9 cellular contexts compared by ENCODE assay signal in genomic region chr6:3208096-3208774, GRCh38. TPM values are rescaled to one million over a fixed set of nuclear protein-coding genes. Genes with fewer than 3 reads are reported as not detected.
A peak's percentile ranks its signal among the peaks of the same experiment; 100 is the strongest.
DNase-seq lines count a peak whose midpoint lies in the region; ATAC-seq, FAIRE-seq and TF ChIP-seq lines count a peak whose summit lies in the region.
"Had no signal": no experiment of that assay in that cellular context is flagged by ENCODE, and none has a peak within 500 bp of the region (broad histone marks: within the 10 kb centered on the region; RNA-seq: fewer than 3 reads in every experiment).

No MANE protein-coding gene starts in this region.

- no peak overlapping the region for H4K8ac ChIP-seq in mesendoderm (ENCODE audit: low read depth, low read length)

- H3K79me2 ChIP-seq in K562 (ENCODE audit: control insufficient read depth, insufficient read depth, low read length) = no peaks in the 10 kb centered on the region
- H3K79me2 ChIP-seq in mesendoderm (ENCODE audit: control insufficient read depth, insufficient read depth, low read length) = no peaks in the 10 kb centered on the region

- no peak overlapping the region for H3K4ac ChIP-seq in mesendoderm (ENCODE audit: low read depth, low read length)

- H2AFZ ChIP-seq in K562 (ENCODE audit: low read depth, low read length) = peak overlapping the region; percentile 90

- no peaks in the 10 kb centered on the region for H3K79me1 ChIP-seq in mesendoderm (ENCODE audit: low read length)

- WGBS in K562 (ENCODE audit: insufficient coverage, low coverage, missing lambda C conversion rate) = 51% methylated on average over 14 of the region's 14 CpGs
- no CpG with 5 or more reads among the region's 14 CpGs for WGBS in mesendoderm (ENCODE audit: extremely low coverage, insufficient coverage, low lambda C conversion rate)

- peak overlapping the region; percentile 39 for H2BK5ac ChIP-seq in mesendoderm (ENCODE audit: low read length)

- peak overlapping the region; percentile 65 for H3K4me2 ChIP-seq in K562 (ENCODE audit: insufficient read depth, low read length)
- H3K4me2 ChIP-seq in mesendoderm (ENCODE audit: low read length) = no peak overlapping the region

- no peak for TF ChIP-seq EP300 in K562 (IDR thresholded peaks at IDR 0.05; ENCODE audit: low read length)

- peak overlapping the region; percentile 15 for H3K18ac ChIP-seq in mesendoderm (ENCODE audit: low read length)

- H3K4me3 ChIP-seq in AG09309 (ENCODE audit: control insufficient read depth, low read depth, low read length) = peak overlapping the region; percentile 14; the same call in 1 of the 2 replicates
- H3K4me3 ChIP-seq in K562 = no peak overlapping the region
- no peak overlapping the region for H3K4me3 ChIP-seq in mesendoderm (ENCODE audit: low read length)

- ATAC-seq in K562 = peak; percentile 10
- no peak for ATAC-seq in GM19395 (IDR thresholded peaks at IDR 0.05; ENCODE audit: unreplicated experiment)
- no peak for ATAC-seq in HG03457 (IDR thresholded peaks at IDR 0.05; ENCODE audit: unreplicated experiment)
- ATAC-seq in GM21737 (IDR thresholded peaks at IDR 0.05; ENCODE audit: unreplicated experiment) = no peak

- peaks cover 2% of the 10 kb centered on the region; the same call in 1 of the 2 replicates for H3K9me3 ChIP-seq in K562 (replicated peaks; ENCODE audit: control insufficient read depth, insufficient read depth, low read depth, low read length)

- DNase-seq in AG09309 (ENCODE audit: low read depth) (peak; percentile 92), HK-2 (ENCODE audit: unreplicated experiment) (peak; percentile 15), K562 (ENCODE audit: extremely low read depth in 1 of 4, low spot score in 3 of 4) (peak in 2 of 4 experiments; percentile 27 to 49), mesendoderm (peak; percentile 63), cortex of kidney (lab: John Stamatoyannopoulos, UW) (no peak)
- DNase-seq: SIG-M5 had no signal

- no peak for TF ChIP-seq RAD21 in K562 (CRISPR knock-in tag; conservative IDR thresholded peaks at IDR 0.05 in 1 of 2, IDR thresholded peaks at IDR 0.05 in 1 of 2)

- H2BK120ac ChIP-seq in mesendoderm (ENCODE audit: low read depth, low read length) = no peak overlapping the region

- no peak for TF ChIP-seq POLR2A in K562 (conservative IDR thresholded peaks at IDR 0.05)

- H3K23ac ChIP-seq in mesendoderm (ENCODE audit: low read length) = no peak overlapping the region

- peak overlapping the region; percentile 77 for H3K56ac ChIP-seq in mesendoderm (ENCODE audit: low read length)

- H2BK15ac ChIP-seq in mesendoderm (replicated peaks; ENCODE audit: low read depth) = no peak overlapping the region

- BruUV-seq in K562 (replicated peaks; lab: Mats Ljungman, UMichigan) = no TSS peak

- peak overlapping the region; percentile 39 to 78; a peak in 2 of 4 replicates for H3K9ac ChIP-seq in K562 (ENCODE audit: insufficient read depth in 1 of 2, low read depth in 2 of 2, low read length in 2 of 2)
- peak overlapping the region; percentile 36 for H3K9ac ChIP-seq in mesendoderm (ENCODE audit: low read length)

- peak overlapping the region; percentile 52 for H2AK5ac ChIP-seq in mesendoderm (ENCODE audit: low read length)

- H3K27me3 ChIP-seq in K562 (ENCODE audit: control insufficient read depth in 2 of 2, insufficient read depth in 2 of 2, low read length in 2 of 2) (no peaks in the 10 kb centered on the region), mesendoderm (ENCODE audit: insufficient read depth, low read length, poor library complexity) (no peaks in the 10 kb centered on the region)

- CTCF ChIA-PET in K562 (lab: Yijun Ruan, JAX; ENCODE audit: low intra/inter-chr PET ratio) = interaction anchor here (1.2 kb wide), 1 partner anchor 82 kb away, joined by 5 read pairs; no protein-coding TSS in a partner anchor

- intact Hi-C loops in K562 (cut with micrococcal nuclease) = loop anchor here (2.0 to 5.0 kb wide), 3 partner anchors 44 to 141 kb away; partner anchors contain the start of gene RIPK1

- H3K4me1 ChIP-seq in K562 (replicated peaks in 1 of 2; ENCODE audit: control insufficient read depth in 2 of 2, insufficient read depth in 2 of 2, low read length in 2 of 2) (peaks cover 33 to 46% of the 10 kb centered on the region in 2 experiments), mesendoderm (ENCODE audit: control insufficient read depth, low read depth, low read length) (peaks cover 13% of the 10 kb centered on the region)

- H4K20me1 ChIP-seq in K562 (replicated peaks; ENCODE audit: control insufficient read depth, insufficient read depth, low read length) = no peaks in the 10 kb centered on the region

- in situ Hi-C loops in K562 (cut with MboI) = no loop called here

- H3K9me1 ChIP-seq in K562 (ENCODE audit: control insufficient read depth, insufficient read depth, low read length) = no peaks in the 10 kb centered on the region

- POLR2A ChIA-PET in K562 (lab: Yijun Ruan, JAX) = interaction anchor here (0.6 to 4.3 kb wide), 8 partner anchors 11 to 144 kb away, joined by 3 to 21 read pairs (median 3); partner anchors contain the start of genes PSMG4 and TUBB2A

- H3K36me3 ChIP-seq in K562 (ENCODE audit: control insufficient read depth, insufficient read depth, low read length) = no peaks in the 10 kb centered on the region
- H3K36me3 ChIP-seq in mesendoderm (ENCODE audit: control insufficient read depth, insufficient read depth, low read length) = no peaks in the 10 kb centered on the region

- H3K27ac ChIP-seq in K562 (ENCODE audit: extremely low read depth, low read depth, low read length) (peak overlapping the region; percentile 75; the same call in 2 of the 3 replicates), mesendoderm (ENCODE audit: low read depth, low read length) (peak overlapping the region; percentile 75)

- no peak for FAIRE-seq in K562 (lab: Jason Lieb, UNC)

- TF ChIP-seq CTCF in AG09309 (IDR thresholded peaks at IDR 0.05; ENCODE audit: control insufficient read depth, insufficient read depth, low read depth, low read length, missing control alignments) (no peak), K562 (IDR thresholded peaks at IDR 0.05 in 2 of 3, conservative IDR thresholded peaks at IDR 0.05 in 1 of 3; ENCODE audit: insufficient read depth in 2 of 3, low read depth in 1 of 3, low read length in 3 of 3) (no peak)

- H4K5ac ChIP-seq in mesendoderm (ENCODE audit: low read length) = peak overlapping the region; percentile 42

RNA-seq across cellular contexts. Expression of gene TUBB2B, which starts 19.2 kb away (rescaled TPM):
- total RNA-seq in K562 (2011; cell fraction: chromatin; rRNA removed; ENCODE audit: low replicate concordance) = 1.7 and 4.6 TPM in 2 replicates
- total RNA-seq in K562 (2011; cell fraction: nucleolus; rRNA removed) = 5.0 and 6.5 TPM in 2 replicates
- total RNA-seq in K562 (2011; cell fraction: nucleoplasm; rRNA removed) = 3.4 and 3.9 TPM in 2 replicates
- total RNA-seq in K562 (2014; rRNA removed) (6.4 and 7.3 TPM in 2 replicates), K562 (2014; rRNA removed; fragmentation: Illumina TruSeq; extraction: Trizol) (1.6 and 2.3 TPM in 2 replicates), K562 (2015; rRNA removed; fragmentation: Illumina TruSeq; extraction: Trizol) (3.3 and 3.8 TPM in 2 replicates), K562 (2021) (5.1 and 5.8 TPM in 2 replicates)
- polyA plus RNA-seq in K562 (2011; rRNA removed) (9.7 and 14.5 TPM in 2 replicates), K562 (2014; fragmentation: Illumina TruSeq; extraction: Trizol) (4.6 and 9.1 TPM in 2 replicates), K562 (2014; fragmentation: Nextera tagmentation; extraction: Ambion mirVana) (under 1 TPM; 0.11 to 0.18 TPM), K562 (2014; rRNA removed) (6.1 and 7.0 TPM in 2 replicates)
- 18.8 and 24.4 TPM in 2 replicates for polyA plus RNA-seq in K562 (2011; cell fraction: cytosol; rRNA removed)
- polyA plus RNA-seq in K562 (2011; cell fraction: nucleus; rRNA removed) = 5.8 and 7.2 TPM in 2 replicates
- polyA plus RNA-seq in K562 (2012) = 9.9 and 11.3 TPM in 2 replicates
- 5.1 and 6.2 TPM in 2 replicates for polyA minus RNA-seq in K562 (2011; rRNA and poly(A)+ RNA removed)
- 7.5 and 11.3 TPM in 2 replicates for polyA minus RNA-seq in K562 (2011; cell fraction: cytosol; rRNA and poly(A)+ RNA removed)
- polyA minus RNA-seq in K562 (2011; cell fraction: nucleus; rRNA and poly(A)+ RNA removed) = 2.7 and 6.1 TPM in 2 replicates
- polyA plus RNA-seq in mesendoderm (2013, experiment 1 of 2) = 1,328 TPM
- polyA plus RNA-seq in mesendoderm (2013, experiment 2 of 2) = 1,392 TPM

RNA-seq across cellular contexts. Expression of gene PSMG4, which starts 50.5 kb away (rescaled TPM):
- total RNA-seq in K562 (2011; cell fraction: chromatin; rRNA removed; ENCODE audit: low replicate concordance) = 101 and 118 TPM in 2 replicates
- total RNA-seq in K562 (2011; cell fraction: nucleolus; rRNA removed) = 85.9 and 99.7 TPM in 2 replicates
- 97.7 and 105 TPM in 2 replicates for total RNA-seq in K562 (2011; cell fraction: nucleoplasm; rRNA removed)
- total RNA-seq in K562 (2014; rRNA removed) = 123 and 126 TPM in 2 replicates
- 41.4 and 42.7 TPM in 2 replicates for total RNA-seq in K562 (2014; rRNA removed; fragmentation: Illumina TruSeq; extraction: Trizol)
- total RNA-seq in K562 (2015; rRNA removed; fragmentation: Illumina TruSeq; extraction: Trizol) = 52.0 and 56.4 TPM in 2 replicates
- total RNA-seq in K562 (2021) = 74.4 and 81.6 TPM in 2 replicates
- 62.2 and 64.5 TPM in 2 replicates for polyA plus RNA-seq in K562 (2011; rRNA removed)
- 83.4 and 238 TPM in 2 replicates for polyA plus RNA-seq in K562 (2011; cell fraction: cytosol; rRNA removed)
- 74.0 and 91.4 TPM in 2 replicates for polyA plus RNA-seq in K562 (2011; cell fraction: nucleus; rRNA removed)
- 79.5 and 80.8 TPM in 2 replicates for polyA plus RNA-seq in K562 (2012)
- 29.0 and 49.1 TPM in 2 replicates for polyA plus RNA-seq in K562 (2014; fragmentation: Illumina TruSeq; extraction: Trizol)
- 10 to 100 TPM; 12.9 to 19.4 TPM for polyA plus RNA-seq in K562 (2014; fragmentation: Nextera tagmentation; extraction: Ambion mirVana)
- 165 and 185 TPM in 2 replicates for polyA plus RNA-seq in K562 (2014; rRNA removed)
- polyA minus RNA-seq in K562 (2011; rRNA and poly(A)+ RNA removed) = 30.7 and 32.6 TPM in 2 replicates
- polyA minus RNA-seq in K562 (2011; cell fraction: cytosol; rRNA and poly(A)+ RNA removed) = 14.1 and 15.7 TPM in 2 replicates
- polyA minus RNA-seq in K562 (2011; cell fraction: nucleus; rRNA and poly(A)+ RNA removed) = 39.4 and 48.7 TPM in 2 replicates
- polyA plus RNA-seq in mesendoderm (2013, experiment 1 of 2) = 53.4 TPM
- 51.8 TPM for polyA plus RNA-seq in mesendoderm (2013, experiment 2 of 2)

RNA-seq across cellular contexts. Expression of gene TUBB2A, which starts 50.9 kb away (rescaled TPM):
- 19.1 and 41.5 TPM in 2 replicates for total RNA-seq in K562 (2011; cell fraction: chromatin; rRNA removed; ENCODE audit: low replicate concordance)
- total RNA-seq in K562 (2011; cell fraction: nucleolus; rRNA removed) = 35.0 and 37.2 TPM in 2 replicates
- 24.8 and 26.5 TPM in 2 replicates for total RNA-seq in K562 (2011; cell fraction: nucleoplasm; rRNA removed)
- total RNA-seq in K562 (2014; rRNA removed) (92.1 and 101 TPM in 2 replicates), K562 (2014; rRNA removed; fragmentation: Illumina TruSeq; extraction: Trizol) (18.1 and 23.5 TPM in 2 replicates), K562 (2015; rRNA removed; fragmentation: Illumina TruSeq; extraction: Trizol) (43.2 and 44.9 TPM in 2 replicates), K562 (2021) (81.8 and 82.4 TPM in 2 replicates)
- polyA plus RNA-seq in K562 (2011; rRNA removed) (45.6 and 52.0 TPM in 2 replicates), K562 (2014; fragmentation: Illumina TruSeq; extraction: Trizol) (50.1 and 68.1 TPM in 2 replicates), K562 (2014; fragmentation: Nextera tagmentation; extraction: Ambion mirVana) (1 to 10 TPM; 3.6 to 6.3 TPM), K562 (2014; rRNA removed) (73.1 and 73.4 TPM in 2 replicates)
- 57.7 and 124 TPM in 2 replicates for polyA plus RNA-seq in K562 (2011; cell fraction: cytosol; rRNA removed)
- polyA plus RNA-seq in K562 (2011; cell fraction: nucleus; rRNA removed) = 49.0 and 58.3 TPM in 2 replicates
- 70.6 and 119 TPM in 2 replicates for polyA plus RNA-seq in K562 (2012)
- 29.1 and 41.2 TPM in 2 replicates for polyA minus RNA-seq in K562 (2011; rRNA and poly(A)+ RNA removed)
- polyA minus RNA-seq in K562 (2011; cell fraction: cytosol; rRNA and poly(A)+ RNA removed) = 61.6 and 63.4 TPM in 2 replicates
- polyA minus RNA-seq in K562 (2011; cell fraction: nucleus; rRNA and poly(A)+ RNA removed) = 17.5 and 22.9 TPM in 2 replicates
- 956 TPM for polyA plus RNA-seq in mesendoderm (2013, experiment 1 of 2)
- polyA plus RNA-seq in mesendoderm (2013, experiment 2 of 2) = 989 TPM
